14 cellular contexts compared by ENCODE assay signal in genomic region chr10:44051584-44052385, GRCh38.
DNase-seq lines count a peak whose midpoint lies in the region; ATAC-seq and TF ChIP-seq lines count a peak whose summit lies in the region.
"Had no signal": no experiment of that assay in that cellular context is flagged by ENCODE, and none has a peak within 500 bp of the region (broad histone marks: within the 10 kb centered on the region; RNA-seq: fewer than 3 reads in every experiment).

No MANE protein-coding gene starts in this region.

- H3K27me3 ChIP-seq in osteoblast (ENCODE audit: insufficient read depth, low read length): no peaks in the 10 kb centered on the region
- H3K27me3 ChIP-seq: BLaER1 had no signal

- H3K9me3 ChIP-seq in osteoblast (ENCODE audit: low read depth, low read length): no peaks in the 10 kb centered on the region
- H3K9me3 ChIP-seq: BLaER1 had no signal

- H3K4me2 ChIP-seq in osteoblast (ENCODE audit: insufficient read depth, low read length): peak overlapping the region; percentile 58
- H3K4me2 ChIP-seq: BLaER1 had no signal

- in situ Hi-C loops in Caki2 (cut with HindIII; ENCODE audit: low pct_unique_long_range_greater_than_20kb, low sequenced_read_pairs): no loop called here

- H3K4me1 ChIP-seq in osteoblast (ENCODE audit: insufficient read depth, low read length): peaks cover 30% of the 10 kb centered on the region

- no peak overlapping the region for H2AFZ ChIP-seq in osteoblast (ENCODE audit: low read length)

- H3K36me3 ChIP-seq in osteoblast (ENCODE audit: insufficient read depth, low read length): no peaks in the 10 kb centered on the region
- H3K36me3 ChIP-seq: BLaER1 had no signal

- TF ChIP-seq CTCF in epithelial cell of esophagus (IDR thresholded peaks at IDR 0.05; ENCODE audit: insufficient read depth, low read depth, low read length, missing control alignments): no peak
- TF ChIP-seq CTCF in osteoblast (IDR thresholded peaks at IDR 0.05; ENCODE audit: extremely low read depth, low read depth, low read length): no peak

- H3K27ac ChIP-seq in osteoblast (ENCODE audit: low read depth, low read length): peak overlapping the region; percentile 54
- H3K27ac ChIP-seq: BLaER1, SK-N-MC had no signal

- H4K20me1 ChIP-seq in osteoblast (ENCODE audit: insufficient read depth, low read length): no peaks in the 10 kb centered on the region
- H4K20me1 ChIP-seq: BLaER1 had no signal

- ATAC-seq in GM19467 (IDR thresholded peaks at IDR 0.05; ENCODE audit: unreplicated experiment) (no peak), HG02678 (IDR thresholded peaks at IDR 0.05; ENCODE audit: unreplicated experiment) (no peak)

- H3K4me3 ChIP-seq in epithelial cell of esophagus (ENCODE audit: low read length) (no peak overlapping the region), osteoblast (ENCODE audit: insufficient read depth, low read length) (no peak overlapping the region)
- H3K4me3 ChIP-seq: BLaER1, SK-N-MC had no signal

- no peaks in the 10 kb centered on the region for H3K79me2 ChIP-seq in osteoblast (ENCODE audit: insufficient read depth, low read length)

- DNase-seq in Caki2 (ENCODE audit: low read depth) (peak; percentile 94), M059J (ENCODE audit: low read depth) (peak; percentile 88), epithelial cell of esophagus (ENCODE audit: low read depth) (peak; percentile 13), osteoblast (ENCODE audit: insufficient read length, low spot score, missing footprints) (no peak), NCI-H774 (lab: John Stamatoyannopoulos, UW) (no peak), NCI-H2227 treated with DMSO at 0.1 percent for 48 hours (lab: John Stamatoyannopoulos, UW) (no peak)
- DNase-seq: activated CD4-positive, alpha-beta T cell treated with anti-CD3 and anti-CD28 coated beads for 1 hour; central memory CD4-positive, alpha-beta T cell; kidney; stimulated activated CD4-positive, alpha-beta T cell treated with anti-CD3 and anti-CD28 coated beads, Interleukin-12 subunit alpha, Interleukin-12 subunit beta, amount 100 ng/mL, for 4 hours had no signal

Comparison
In these comparisons a context has a peak if more than half of its experiments do, and no peak if none do; other contexts are left out.
1. DNase-seq: peak in Caki2 (single experiment), M059J (single experiment) and epithelial cell of esophagus (single experiment); none in osteoblast (single experiment), NCI-H774 (single experiment) and NCI-H2227 treated with DMSO at 0.1 percent for 48 hours (single experiment).